ENCODE assay signal across 21 cellular contexts in the genomic region with DNA sequence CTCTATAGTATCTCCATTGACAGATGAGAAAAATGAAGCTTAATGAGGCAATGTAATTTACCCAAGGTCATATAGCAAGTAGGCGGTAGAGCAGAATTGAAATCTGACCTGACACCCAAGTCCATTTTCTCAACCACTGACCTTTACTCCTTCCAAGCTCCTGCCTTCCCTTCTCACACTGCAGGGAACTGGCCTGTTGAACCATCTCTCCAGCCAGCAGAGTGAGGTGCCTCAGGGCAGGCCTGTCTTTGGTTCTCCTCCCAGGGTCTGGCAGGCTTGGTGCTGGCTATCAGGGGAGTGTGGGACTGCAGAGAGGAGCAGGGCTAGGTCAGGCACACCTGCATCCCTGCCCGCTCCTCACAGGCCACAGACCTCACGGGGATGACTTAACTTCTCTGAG.
"Had no signal": no experiment of that assay in that cellular context is flagged by ENCODE, and none has a peak within 500 bp of the region (broad histone marks: within the 10 kb centered on the region; RNA-seq: fewer than 3 reads in every experiment).

No MANE protein-coding gene starts in this region.

- H3K27ac ChIP-seq: colonic mucosa, foreskin keratinocyte, heart left ventricle, neutrophil, suprapubic skin, thyroid gland had no signal

- ATAC-seq: foreskin keratinocyte; heart left ventricle; left ventricle myocardium superior; right cardiac atrium; stimulated activated effector memory CD8-positive, alpha-beta T cell treated with anti-CD3 and anti-CD28 coated beads, Interleukin-12 subunit alpha, Interleukin-12 subunit beta, amount 100 ng/mL, for 72 hours; stimulated activated naive CD8-positive, alpha-beta T cell treated with anti-CD3 and anti-CD28 coated beads, Interleukin-15, Interleukin-2, amounts not matched to agents 100 U/mL and 50 U/mL, for 24 hours had no signal

- H3K27me3 ChIP-seq: colonic mucosa, foreskin keratinocyte, heart left ventricle, neutrophil, suprapubic skin, thyroid gland had no signal

- H3K4me1 Mint-ChIP-seq: naive B cell; nephron; stimulated activated effector memory CD8-positive, alpha-beta T cell treated with anti-CD3 and anti-CD28 coated beads, Interleukin-12 subunit alpha, Interleukin-12 subunit beta, amount 100 ng/mL, for 72 hours had no signal

- H3K36me3 Mint-ChIP-seq: naive B cell; stimulated activated effector memory CD8-positive, alpha-beta T cell treated with anti-CD3 and anti-CD28 coated beads, Interleukin-12 subunit alpha, Interleukin-12 subunit beta, amount 100 ng/mL, for 72 hours; type B pancreatic cell had no signal

- DNase-seq: colonic mucosa; dermis blood vessel endothelial cell; endodermal cell; erythroblast; foreskin keratinocyte; heart left ventricle; hypothalamus; left ventricle myocardium superior; mesendoderm; naive B cell; posterior cingulate gyrus; right cardiac atrium; stimulated activated CD4-positive, alpha-beta T cell treated with anti-CD3 and anti-CD28 coated beads, Interleukin-4, amount 100 ng/mL, for 1 hour; stimulated activated CD8-positive, alpha-beta memory T cell treated with anti-CD3 and anti-CD28 coated beads, Interleukin-4, amount 100 ng/mL, for 48 hours; stimulated activated naive CD8-positive, alpha-beta T cell treated with anti-CD3 and anti-CD28 coated beads, Interleukin-15, Interleukin-2, amounts not matched to agents 100 U/mL and 50 U/mL, for 24 hours; thyroid gland had no signal

- H3K9me3 Mint-ChIP-seq: endodermal cell; naive B cell; nephron; stimulated activated effector memory CD8-positive, alpha-beta T cell treated with anti-CD3 and anti-CD28 coated beads, Interleukin-12 subunit alpha, Interleukin-12 subunit beta, amount 100 ng/mL, for 72 hours; type B pancreatic cell had no signal

- H3K9me3 ChIP-seq: colonic mucosa, heart left ventricle, neutrophil, suprapubic skin, thyroid gland had no signal

- H3K4me1 ChIP-seq: colonic mucosa, foreskin keratinocyte, suprapubic skin, thyroid gland had no signal

- H3K4me3 ChIP-seq: colonic mucosa, heart left ventricle, suprapubic skin, thyroid gland had no signal

- H3K36me3 ChIP-seq: colonic mucosa, heart left ventricle, neutrophil, suprapubic skin, thyroid gland had no signal

- H3K27ac Mint-ChIP-seq: endodermal cell; naive B cell; nephron; stimulated activated effector memory CD8-positive, alpha-beta T cell treated with anti-CD3 and anti-CD28 coated beads, Interleukin-12 subunit alpha, Interleukin-12 subunit beta, amount 100 ng/mL, for 72 hours; type B pancreatic cell had no signal

- H3K4me3 Mint-ChIP-seq: endodermal cell; naive B cell; nephron; stimulated activated effector memory CD8-positive, alpha-beta T cell treated with anti-CD3 and anti-CD28 coated beads, Interleukin-12 subunit alpha, Interleukin-12 subunit beta, amount 100 ng/mL, for 72 hours; type B pancreatic cell had no signal
